ENCODE assay signal across 9 cellular contexts in the genomic region with DNA sequence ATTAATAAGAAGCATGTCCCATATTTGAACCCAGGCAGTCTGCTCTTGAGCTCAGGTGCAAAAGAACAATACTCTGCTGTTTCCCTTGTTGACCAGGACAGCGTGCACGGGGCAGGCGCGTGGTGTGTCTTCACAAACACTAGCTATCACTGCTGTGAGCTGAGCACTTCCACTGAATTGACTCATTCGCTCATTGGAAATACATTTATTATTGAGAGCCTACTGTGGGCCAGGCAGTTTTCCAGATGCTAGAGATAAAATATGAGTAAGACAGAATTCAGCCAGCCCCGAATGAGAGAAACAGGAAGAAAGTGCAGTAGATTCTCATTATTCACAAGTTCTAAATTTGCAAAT. TPM values are rescaled to one million over a fixed set of nuclear protein-coding genes. Genes with fewer than 3 reads are reported as not detected.
DNase-seq lines count a peak whose midpoint lies in the region; ATAC-seq, FAIRE-seq and TF ChIP-seq lines count a peak whose summit lies in the region.
"Had no signal": no experiment of that assay in that cellular context is flagged by ENCODE, and none has a peak within 500 bp of the region (broad histone marks: within the 10 kb centered on the region; RNA-seq: fewer than 3 reads in every experiment).

No MANE protein-coding gene starts in this region.

- H3K27me3 ChIP-seq in Peyer's patch (no peaks in the 10 kb centered on the region), esophagus muscularis mucosa (no peaks in the 10 kb centered on the region), psoas muscle (ENCODE audit: insufficient read depth in 3 of 3, low read length in 2 of 3) (no peaks in the 10 kb centered on the region), small intestine (ENCODE audit: control insufficient read depth in 2 of 2, insufficient read depth in 2 of 2, low read length in 2 of 2) (no peaks in the 10 kb centered on the region)

- FAIRE-seq in small intestine (lab: Jason Lieb, UNC) = no peak

- TF ChIP-seq EP300 in esophagus muscularis mucosa (IDR thresholded peaks at IDR 0.05) = no peak

- peak overlapping the region in 1 of 4 donors; percentile 60 for H3K4me3 ChIP-seq in Peyer's patch
- peak overlapping the region in 3 of 4 donors; percentile 63 to 92 (median 67) for H3K4me3 ChIP-seq in esophagus muscularis mucosa
- peak overlapping the region; percentile 94 for H3K4me3 ChIP-seq in psoas muscle
- no peak overlapping the region for H3K4me3 ChIP-seq in small intestine (ENCODE audit: low read depth in 1 of 2, low read length in 2 of 2)

- H3K9me3 ChIP-seq in Peyer's patch (no peaks in the 10 kb centered on the region), esophagus muscularis mucosa (no peaks in the 10 kb centered on the region), psoas muscle (no peaks in the 10 kb centered on the region), small intestine (ENCODE audit: control insufficient read depth, low read depth) (no peaks in the 10 kb centered on the region)

- DNase-seq in GM03348 (ENCODE audit: low spot score) = peak; percentile 37
- DNase-seq in Peyer's patch = no peak
- DNase-seq in esophagus muscularis mucosa (ENCODE audit: extremely low spot score) = no peak
- no peak for DNase-seq in psoas muscle
- DNase-seq in ureter (ENCODE audit: low spot score) = no peak
- DNase-seq in small intestine = no peak
- DNase-seq: NCI-H446 had no signal

- H3K27ac ChIP-seq in Peyer's patch = peak overlapping the region in 3 of 4 donors; percentile 82 to 89 (median 88)
- H3K27ac ChIP-seq in esophagus muscularis mucosa (replicated peaks in 1 of 4) = peak overlapping the region; percentile 72 to 89 (median 78)
- peak overlapping the region; percentile 30 for H3K27ac ChIP-seq in psoas muscle
- H3K27ac ChIP-seq in small intestine (ENCODE audit: low read depth in 1 of 2, low read length in 1 of 2) = peak overlapping the region in 1 of 2 donors; percentile 89

- TF ChIP-seq CTCF in Peyer's patch (IDR thresholded peaks at IDR 0.05) (no peak), esophagus muscularis mucosa (IDR thresholded peaks at IDR 0.05) (no peak), psoas muscle (IDR thresholded peaks at IDR 0.05) (no peak)

- H3K4me1 ChIP-seq in Peyer's patch = peaks cover 0 to 34% (median 6%) of the 10 kb centered on the region in 4 donors
- H3K4me1 ChIP-seq in esophagus muscularis mucosa = peaks cover 30 to 52% (median 37%) of the 10 kb centered on the region in 4 donors
- peaks cover 30% of the 10 kb centered on the region for H3K4me1 ChIP-seq in psoas muscle
- peaks cover 0 to 5% of the 10 kb centered on the region in 2 donors for H3K4me1 ChIP-seq in small intestine (ENCODE audit: control insufficient read depth in 2 of 2, insufficient read depth in 1 of 2, low read depth in 1 of 2, low read length in 1 of 2)

- intact Hi-C loops in esophagus muscularis mucosa (cut with DNase I) (loop anchor here (5.0 to 10.0 kb wide), 2 partner anchors 36 to 228 kb away; no protein-coding TSS in a partner anchor), psoas muscle (cut with DNase I) (loop anchor here (5.0 kb wide), 2 partner anchors 106 to 151 kb away; no protein-coding TSS in a partner anchor)

- 63% methylated on average over 6 of the region's 6 CpGs for WGBS in esophagus muscularis mucosa
- 71 to 73% (median 72%) methylated on average over 6 of the region's 6 CpGs for WGBS in psoas muscle, 3 donors
- 79 to 82% (median 79%) methylated on average over 6 of the region's 6 CpGs for WGBS in small intestine, 3 donors

- TF ChIP-seq POLR2A in Peyer's patch (IDR thresholded peaks at IDR 0.05) = no peak
- no peak for TF ChIP-seq POLR2A in esophagus muscularis mucosa (IDR thresholded peaks at IDR 0.05; ENCODE audit: low read depth)

- ATAC-seq in psoas muscle (no peak), HG03520 (IDR thresholded peaks at IDR 0.05; ENCODE audit: unreplicated experiment) (no peak), HG03095 (IDR thresholded peaks at IDR 0.05; ENCODE audit: unreplicated experiment) (no peak)

- H3K36me3 ChIP-seq in Peyer's patch (no peaks in the 10 kb centered on the region), esophagus muscularis mucosa (no peaks in the 10 kb centered on the region), psoas muscle (ENCODE audit: insufficient read depth in 1 of 2, low read depth in 1 of 2) (no peaks in the 10 kb centered on the region), small intestine (ENCODE audit: control insufficient read depth in 2 of 2, insufficient read depth in 2 of 2, low read length in 2 of 2) (no peaks in the 10 kb centered on the region)

RNA-seq across cellular contexts. Expression of a gene that starts 1.7 kb away (rescaled TPM):
- total RNA-seq in Peyer's patch (100 to 1,000 TPM in 1 of 4 donors, 10 to 100 TPM in 3; 48.4 to 187 (median 79.3) TPM), esophagus muscularis mucosa (10 to 100 TPM; 45.2 to 64.0 (median 49.5) TPM), psoas muscle (10 to 100 TPM; 36.4 to 47.9 (median 45.7) TPM), ureter (135 TPM)
- polyA plus RNA-seq in psoas muscle (10 to 100 TPM in 2 of 3 donors, 1 to 10 TPM in 1; 5.8 to 26.8 (median 11.7) TPM), small intestine (10 to 100 TPM in 2 of 3 donors, 1 to 10 TPM in 1; 7.6 to 12.1 (median 10.3) TPM)

RNA-seq across cellular contexts. Expression of a gene that starts 3.8 kb away (rescaled TPM):
- total RNA-seq in Peyer's patch = 1 to 10 TPM in 3 of 4 donors, not detected in 1; 2.4 to 6.9 (median 3.2) TPM
- total RNA-seq in esophagus muscularis mucosa = 1 to 10 TPM in 1 of 4 donors, under 1 TPM in 3; 0.19 to 1.2 (median 0.42) TPM
- under 1 TPM in 3 of 4 donors, not detected in 1; 0.13 to 0.56 (median 0.22) TPM for total RNA-seq in psoas muscle
- under 1 TPM; 0.05 to 0.77 (median 0.14) TPM for polyA plus RNA-seq in psoas muscle
- total RNA-seq in ureter = 2.2 TPM
- 1 to 10 TPM in 2 of 3 donors, under 1 TPM in 1; 0.94 to 2.7 (median 1.1) TPM for polyA plus RNA-seq in small intestine

Comparison
In these comparisons a context has a peak if more than half of its experiments do, and no peak if none do; other contexts are left out.
1. H3K4me3 ChIP-seq: peak in esophagus muscularis mucosa (3 of 4) and psoas muscle (single experiment); none in small intestine (0 of 2).